ENCODE assay signal across 8 cellular contexts in genomic region chr6:2028457-2029038, GRCh38.
DNase-seq lines count a peak whose midpoint lies in the region; ATAC-seq, FAIRE-seq and TF ChIP-seq lines count a peak whose summit lies in the region.

No MANE protein-coding gene starts in this region.

- no TSS peak for BruUV-seq in endothelial cell of umbilical vein (replicated peaks; lab: Mats Ljungman, UMichigan)

- TF ChIP-seq CTCF in GM06990 (IDR thresholded peaks at IDR 0.05; ENCODE audit: insufficient read depth, low read length, poor library complexity, severe bottlenecking) = no peak
- no peak for TF ChIP-seq CTCF in endothelial cell of umbilical vein (IDR thresholded peaks at IDR 0.05; ENCODE audit: extremely low read depth in 1 of 2, insufficient read depth in 1 of 2, low read depth in 1 of 2, low read length in 2 of 2)

- peaks cover 3% of the 10 kb centered on the region for H3K9me1 ChIP-seq in endothelial cell of umbilical vein (replicated peaks; ENCODE audit: control insufficient read depth, extremely low read depth, insufficient read depth, low read length)

- POLR2A ChIA-PET in endothelial cell of umbilical vein (lab: Charles Lee) = no interaction called here

- no peak for TF ChIP-seq POLR2A in endothelial cell of umbilical vein (IDR thresholded peaks at IDR 0.05; ENCODE audit: low read depth, low read length)

- no peaks in the 10 kb centered on the region for H3K36me3 ChIP-seq in GM06990 (ENCODE audit: control insufficient read depth, insufficient read depth, low read length)
- no peaks in the 10 kb centered on the region for H3K36me3 ChIP-seq in endothelial cell of umbilical vein (ENCODE audit: control insufficient read depth in 2 of 2, extremely low read depth in 1 of 2, insufficient read depth in 2 of 2, low read length in 2 of 2)

- H3K27me3 ChIP-seq in GM06990 (replicated peaks; ENCODE audit: control insufficient read depth, insufficient read depth, low read length) = no peaks in the 10 kb centered on the region
- no peaks in the 10 kb centered on the region for H3K27me3 ChIP-seq in endothelial cell of umbilical vein (ENCODE audit: control insufficient read depth in 2 of 2, insufficient read depth in 2 of 2, low read length in 2 of 2)

- peak; percentile 75 for ATAC-seq in GM21576 (IDR thresholded peaks at IDR 0.05; ENCODE audit: unreplicated experiment)

- CTCF ChIA-PET in endothelial cell of umbilical vein (lab: Charles Lee) = interaction anchor here (1.0 kb wide), 1 partner anchor 75 kb away, joined by 3 read pairs; no protein-coding TSS in a partner anchor

- DNase-seq in GM06990 (ENCODE audit: extremely low read depth, insufficient read length) (peak; percentile 7), NCI-H1417 (lab: John Stamatoyannopoulos, UW) (peak; percentile 14 to 98 (median 69)), endothelial cell of umbilical vein (ENCODE audit: low read depth, low spot score) (peak; percentile 79), NCI-H128 (lab: John Stamatoyannopoulos, UW; ENCODE audit: unreplicated experiment) (no peak), COLO668 (lab: John Stamatoyannopoulos, UW; ENCODE audit: unreplicated experiment) (no peak), NCI-H2171 treated with DMSO at 0.1 percent for 48 hours (lab: John Stamatoyannopoulos, UW) (no peak), DMS114 treated with DMSO at 0.1 percent for 48 hours (lab: John Stamatoyannopoulos, UW; ENCODE audit: unreplicated experiment) (no peak)

- intact Hi-C loops in endothelial cell of umbilical vein (cut with micrococcal nuclease) = loop anchor here (5.0 to 10.0 kb wide), 3 partner anchors 241 to 411 kb away; no protein-coding TSS in a partner anchor

- no peak overlapping the region for H2AFZ ChIP-seq in endothelial cell of umbilical vein (ENCODE audit: low read depth, low read length)

- H3K9me3 ChIP-seq in endothelial cell of umbilical vein (replicated peaks; ENCODE audit: control insufficient read depth, insufficient read depth, low read length) = no peaks in the 10 kb centered on the region

- H3K4me3 ChIP-seq in GM06990 (replicated peaks; ENCODE audit: low read depth, low read length) (no peak overlapping the region), endothelial cell of umbilical vein (replicated peaks in 1 of 3; ENCODE audit: insufficient read depth in 1 of 3, low read depth in 1 of 3, low read length in 3 of 3) (peak overlapping the region in 1 of 3 experiments; percentile 3)

- no peaks in the 10 kb centered on the region for H3K79me2 ChIP-seq in endothelial cell of umbilical vein (ENCODE audit: control insufficient read depth, insufficient read depth, low read length)

- dilution Hi-C loops in endothelial cell of umbilical vein (cut with MboI; ENCODE audit: extremely low pct_ligation_motif_present, low sequenced_read_pairs) = no loop called here

- FAIRE-seq in endothelial cell of umbilical vein (lab: Jason Lieb, UNC) = peak; percentile 4

- H3K9ac ChIP-seq in endothelial cell of umbilical vein (replicated peaks; ENCODE audit: extremely low read depth, insufficient read depth, low read length) = peak overlapping the region; percentile 11

- no peaks in the 10 kb centered on the region for H4K20me1 ChIP-seq in endothelial cell of umbilical vein (replicated peaks; ENCODE audit: control insufficient read depth, extremely low read depth, insufficient read depth, low read length)

- peak overlapping the region; percentile 60 for H3K4me2 ChIP-seq in endothelial cell of umbilical vein (ENCODE audit: insufficient read depth, low read length)

- peaks cover 25% of the 10 kb centered on the region for H3K4me1 ChIP-seq in endothelial cell of umbilical vein (ENCODE audit: control insufficient read depth, extremely low read depth, insufficient read depth, low read length)

- H3K27ac ChIP-seq in endothelial cell of umbilical vein (ENCODE audit: insufficient read depth, low read depth, low read length) = peak overlapping the region; percentile 39

TF ChIP-seq in endothelial cell of umbilical vein, 7 proteins besides CTCF, POLR2A, EP300 and RAD21:
- TF ChIP-seq MYC (IDR thresholded peaks at IDR 0.05; ENCODE audit: low read depth, low read length) (no peak), GATA2 (IDR thresholded peaks at IDR 0.05; ENCODE audit: insufficient read depth, insufficient read length, low read depth, low read length) (peak; percentile 23), EZH2 (IDR thresholded peaks at IDR 0.05; ENCODE audit: borderline replicate concordance, low read depth, low read length, severe bottlenecking) (no peak), JUN (IDR thresholded peaks at IDR 0.05; ENCODE audit: borderline replicate concordance, insufficient read depth, insufficient read length, low read depth) (peak; percentile 5), MAX (IDR thresholded peaks at IDR 0.05; ENCODE audit: insufficient read depth, insufficient read length) (no peak), FOS (IDR thresholded peaks at IDR 0.05; ENCODE audit: borderline replicate concordance, insufficient read depth, low read length) (no peak), POLR2AphosphoS5 (IDR thresholded peaks at IDR 0.05; ENCODE audit: insufficient read depth, low read depth, low read length) (no peak)

Comparison
In these comparisons a context has a peak if more than half of its experiments do, and no peak if none do; other contexts are left out.
1. DNase-seq: peak in GM06990 (single experiment), NCI-H1417 (3 of 3) and endothelial cell of umbilical vein (single experiment); none in NCI-H128 (single experiment), COLO668 (single experiment), NCI-H2171 treated with DMSO at 0.1 percent for 48 hours (single experiment) and DMS114 treated with DMSO at 0.1 percent for 48 hours (single experiment).